24 cellular contexts compared by ENCODE assay signal in genomic region chr5:156109317-156110023, GRCh38.
DNase-seq lines count a peak whose midpoint lies in the region; ATAC-seq, FAIRE-seq and TF ChIP-seq lines count a peak whose summit lies in the region.
"Had no signal": no experiment of that assay in that cellular context is flagged by ENCODE, and none has a peak within 500 bp of the region (broad histone marks: within the 10 kb centered on the region; RNA-seq: fewer than 3 reads in every experiment).

No MANE protein-coding gene starts in this region.

- H3K79me1 ChIP-seq in mesendoderm (ENCODE audit: low read length) = no peaks in the 10 kb centered on the region

- no peak overlapping the region for H4K5ac ChIP-seq in mesendoderm (ENCODE audit: low read length)

- WGBS in A549 (ENCODE audit: missing lambda C conversion rate) = 24% methylated on average over 2 of the region's 2 CpGs
- no CpG with 5 or more reads among the region's 2 CpGs for WGBS in mesendoderm (ENCODE audit: extremely low coverage, insufficient coverage, low lambda C conversion rate)

- H3K36me3 ChIP-seq in astrocyte (ENCODE audit: insufficient read depth, low read length) (no peaks in the 10 kb centered on the region), mesendoderm (ENCODE audit: control insufficient read depth, insufficient read depth, low read length) (no peaks in the 10 kb centered on the region)
- H3K36me3 ChIP-seq: Peyer's patch, SJSA1 had no signal

- no peak overlapping the region for H3K23ac ChIP-seq in mesendoderm (ENCODE audit: low read length)

- in situ Hi-C loops in G401 (cut with HindIII; ENCODE audit: low sequenced_read_pairs) = no loop called here

- H2AFZ ChIP-seq in astrocyte (ENCODE audit: low read depth, low read length) = no peak overlapping the region

- H3K4me1 ChIP-seq in A549 = peaks cover 21% of the 10 kb centered on the region
- no peaks in the 10 kb centered on the region for H3K4me1 ChIP-seq in astrocyte (ENCODE audit: insufficient read depth, low read length)
- no peaks in the 10 kb centered on the region for H3K4me1 ChIP-seq in mesendoderm (ENCODE audit: control insufficient read depth, low read depth, low read length)
- H3K4me1 ChIP-seq: Peyer's patch, SJSA1 had no signal

- H3K4ac ChIP-seq in mesendoderm (ENCODE audit: low read depth, low read length) = no peak overlapping the region

- H3K4me1 Mint-ChIP-seq in astrocyte (ENCODE audit: low read depth, unreplicated experiment) = peaks cover 8% of the 10 kb centered on the region
- H3K4me1 Mint-ChIP-seq: B cell, CD14-positive monocyte had no signal

- TF ChIP-seq RAD21 in A549 (conservative IDR thresholded peaks at IDR 0.05 in 1 of 2, IDR thresholded peaks at IDR 0.05 in 1 of 2) = no peak

- no peaks in the 10 kb centered on the region for H3K36me3 Mint-ChIP-seq in astrocyte (ENCODE audit: low read depth, unreplicated experiment)
- H3K36me3 Mint-ChIP-seq: CD14-positive monocyte had no signal

- CTCF ChIA-PET in A549 (lab: Yijun Ruan, JAX) = no interaction called here

- H2BK15ac ChIP-seq in mesendoderm (replicated peaks; ENCODE audit: low read depth) = no peak overlapping the region

- TF ChIP-seq POLR2A in A549 (IDR thresholded peaks at IDR 0.05; ENCODE audit: low read length) = no peak

- peak; percentile 34 to 70; a peak in 5 of 6 replicates for ATAC-seq in A549
- ATAC-seq: HepG2 had no signal

- H2BK120ac ChIP-seq in mesendoderm (ENCODE audit: low read depth, low read length) = no peak overlapping the region

- H3K79me2 ChIP-seq in astrocyte (ENCODE audit: insufficient read depth, low read length) (no peaks in the 10 kb centered on the region), mesendoderm (ENCODE audit: control insufficient read depth, insufficient read depth, low read length) (no peaks in the 10 kb centered on the region)

- POLR2A ChIA-PET in A549 (lab: Yijun Ruan, JAX) = no interaction called here

- no peaks in the 10 kb centered on the region for H3K9me3 Mint-ChIP-seq in astrocyte (ENCODE audit: unreplicated experiment)
- H3K9me3 Mint-ChIP-seq: CD14-positive monocyte had no signal

- H3K27me3 Mint-ChIP-seq in astrocyte (ENCODE audit: low read depth, unreplicated experiment) = no peaks in the 10 kb centered on the region
- H3K27me3 Mint-ChIP-seq: B cell had no signal

- H3K27ac ChIP-seq in A549 = peak overlapping the region; percentile 42 to 73
- H3K27ac ChIP-seq in astrocyte (ENCODE audit: low read depth, low read length) = no peak overlapping the region
- H3K27ac ChIP-seq in mesendoderm (ENCODE audit: low read depth, low read length) = no peak overlapping the region
- H3K27ac ChIP-seq: Peyer's patch, SJSA1 had no signal

- H3K27ac Mint-ChIP-seq in astrocyte (ENCODE audit: unreplicated experiment) = peak overlapping the region; percentile 18
- H3K27ac Mint-ChIP-seq: B cell, CD14-positive monocyte had no signal

- H2BK5ac ChIP-seq in mesendoderm (ENCODE audit: low read length) = no peak overlapping the region

- DNase-seq in A549 (ENCODE audit: low read depth in 1 of 2, low spot score in 1 of 2) = peak in 1 of 2 experiments; percentile 28
- peak; percentile 34 for DNase-seq in HT1080 (ENCODE audit: low read depth)
- DNase-seq in astrocyte (ENCODE audit: low read depth) = no peak
- peak; percentile 24 for DNase-seq in mesendoderm
- DNase-seq in G401 (ENCODE audit: low spot score) = no peak
- DNase-seq in SHP77 (lab: John Stamatoyannopoulos, UW) = no peak
- DNase-seq in NCI-H2171 (lab: John Stamatoyannopoulos, UW) = no peak
- DNase-seq: DMS53, EL, KBM-7, NCI-H1092 treated with DMSO at 0.1 percent for 48 hours, NCI-H1436 treated with DMSO at 0.1 percent for 48 hours, NCI-H1930, NCI-H226, NCI-H510A treated with DMSO at 0.1 percent for 48 hours, NCI-H748 treated with DMSO at 0.1 percent for 48 hours, Peyer's patch had no signal

- H4K20me1 ChIP-seq in astrocyte (ENCODE audit: insufficient read depth, low read length) = no peaks in the 10 kb centered on the region

- H3K4me3 ChIP-seq in A549 = no peak overlapping the region
- no peak overlapping the region for H3K4me3 ChIP-seq in astrocyte (ENCODE audit: insufficient read depth, low read depth, low read length)
- H3K4me3 ChIP-seq in mesendoderm (ENCODE audit: low read length) = no peak overlapping the region
- H3K4me3 ChIP-seq: Peyer's patch, SJSA1 had no signal

- no peak for FAIRE-seq in A549 (lab: Jason Lieb, UNC)
- no peak for FAIRE-seq in astrocyte (lab: Jason Lieb, UNC)
- FAIRE-seq: A204.1, GM19239, H54, HepG2 had no signal

- no peaks in the 10 kb centered on the region for H3K9me3 ChIP-seq in A549
- H3K9me3 ChIP-seq in astrocyte (ENCODE audit: insufficient read depth, low read depth, low read length) = no peaks in the 10 kb centered on the region
- H3K9me3 ChIP-seq: Peyer's patch had no signal

- no peak overlapping the region for H4K8ac ChIP-seq in mesendoderm (ENCODE audit: low read depth, low read length)

- H2AK5ac ChIP-seq in mesendoderm (ENCODE audit: low read length) = no peak overlapping the region

- H3K9ac ChIP-seq in astrocyte (ENCODE audit: low read length) (no peak overlapping the region), mesendoderm (ENCODE audit: low read length) (no peak overlapping the region)

- no peaks in the 10 kb centered on the region for H3K27me3 ChIP-seq in astrocyte (ENCODE audit: insufficient read depth, low read length)
- H3K27me3 ChIP-seq in mesendoderm (ENCODE audit: insufficient read depth, low read length, poor library complexity) = no peaks in the 10 kb centered on the region
- H3K27me3 ChIP-seq: Peyer's patch, SJSA1 had no signal

- H3K56ac ChIP-seq in mesendoderm (ENCODE audit: low read length) = no peak overlapping the region

- H3K4me2 ChIP-seq in A549 (peak overlapping the region; percentile 29), astrocyte (ENCODE audit: low read length) (no peak overlapping the region), mesendoderm (ENCODE audit: low read length) (no peak overlapping the region)

- H3K18ac ChIP-seq in mesendoderm (ENCODE audit: low read length) = no peak overlapping the region

- no peak overlapping the region for H3K4me3 Mint-ChIP-seq in astrocyte (ENCODE audit: unreplicated experiment)
- H3K4me3 Mint-ChIP-seq: B cell, CD14-positive monocyte had no signal

- no peak for TF ChIP-seq CTCF in A549 (IDR thresholded peaks at IDR 0.05)
- no peak for TF ChIP-seq CTCF in astrocyte (IDR thresholded peaks at IDR 0.05; ENCODE audit: insufficient read depth, low read depth, low read length)

- 0 out of 5 replicates have a peak, but pooled peaks of 1 of the 2 experiments have one; percentile 14 for TF ChIP-seq EP300 in A549 (IDR thresholded peaks at IDR 0.05)

TF ChIP-seq in A549, 52 proteins besides CTCF, POLR2A, EP300 and RAD21:
- TF ChIP-seq POLR2AphosphoS2 (conservative IDR thresholded peaks at IDR 0.05; ENCODE audit: low read length) (no peak), FOSL2 (IDR thresholded peaks at IDR 0.05) (no peak), FOSL2 (CRISPR knock-in tag; IDR thresholded peaks at IDR 0.05) (0 out of 2 replicates have a peak, but pooled peaks have one; percentile 2), E2F6 (IDR thresholded peaks at IDR 0.05; ENCODE audit: borderline replicate concordance, low read depth) (no peak), JUN (IDR thresholded peaks at IDR 0.05) (0 out of 5 replicates have a peak, but pooled peaks of 1 of the 2 experiments have one; percentile 17), MAFK (IDR thresholded peaks at IDR 0.05; ENCODE audit: partially characterized antibody) (no peak), GATA3 (IDR thresholded peaks at IDR 0.05; ENCODE audit: borderline replicate concordance) (peak; percentile 65; the same call in 1 of the 2 replicates), NPAS2 (CRISPR knock-in tag; IDR thresholded peaks at IDR 0.05; ENCODE audit: borderline replicate concordance) (no peak)

Comparison
In these comparisons a context has a peak if more than half of its experiments do, and no peak if none do; other contexts are left out.
1. DNase-seq: peak in HT1080 (single experiment) and mesendoderm (single experiment); none in astrocyte (single experiment), G401 (single experiment), SHP77 (0 of 2) and NCI-H2171 (single experiment).
2. H3K27ac ChIP-seq: peak in A549 (2 of 2); none in astrocyte (single experiment) and mesendoderm (single experiment).